In the genomic region with DNA sequence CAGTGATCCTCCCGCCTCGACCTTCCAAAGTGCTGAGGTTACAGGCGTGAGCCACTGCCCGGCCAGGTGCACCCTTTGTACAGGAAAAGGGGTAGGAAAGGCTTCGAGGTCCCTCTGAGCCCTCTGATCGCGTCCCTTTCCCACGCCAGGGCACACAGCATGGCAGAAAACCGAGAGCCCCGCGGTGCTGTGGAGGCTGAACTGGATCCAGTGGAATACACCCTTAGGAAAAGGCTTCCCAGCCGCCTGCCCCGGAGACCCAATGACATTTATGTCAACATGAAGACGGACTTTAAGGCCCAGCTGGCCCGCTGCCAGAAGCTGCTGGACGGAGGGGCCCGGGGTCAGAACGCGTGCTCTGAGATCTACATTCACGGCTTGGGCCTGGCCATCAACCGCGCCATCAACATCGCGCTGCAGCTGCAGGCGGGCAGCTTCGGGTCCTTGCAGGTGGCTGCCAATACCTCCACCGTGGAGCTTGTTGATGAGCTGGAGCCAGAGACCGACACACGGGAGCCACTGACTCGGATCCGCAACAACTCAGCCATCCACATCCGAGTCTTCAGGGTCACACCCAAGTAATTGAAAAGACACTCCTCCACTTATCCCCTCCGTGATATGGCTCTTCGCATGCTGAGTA, we compare ENCODE assay signal across 1 cellular context.
TF ChIP-seq lines count a peak whose summit lies in the region.

No MANE protein-coding gene starts in this region.

TF ChIP-seq in GM12878, 131 proteins besides CTCF, POLR2A, EP300 and RAD21:
- TF ChIP-seq, protein P1, sequence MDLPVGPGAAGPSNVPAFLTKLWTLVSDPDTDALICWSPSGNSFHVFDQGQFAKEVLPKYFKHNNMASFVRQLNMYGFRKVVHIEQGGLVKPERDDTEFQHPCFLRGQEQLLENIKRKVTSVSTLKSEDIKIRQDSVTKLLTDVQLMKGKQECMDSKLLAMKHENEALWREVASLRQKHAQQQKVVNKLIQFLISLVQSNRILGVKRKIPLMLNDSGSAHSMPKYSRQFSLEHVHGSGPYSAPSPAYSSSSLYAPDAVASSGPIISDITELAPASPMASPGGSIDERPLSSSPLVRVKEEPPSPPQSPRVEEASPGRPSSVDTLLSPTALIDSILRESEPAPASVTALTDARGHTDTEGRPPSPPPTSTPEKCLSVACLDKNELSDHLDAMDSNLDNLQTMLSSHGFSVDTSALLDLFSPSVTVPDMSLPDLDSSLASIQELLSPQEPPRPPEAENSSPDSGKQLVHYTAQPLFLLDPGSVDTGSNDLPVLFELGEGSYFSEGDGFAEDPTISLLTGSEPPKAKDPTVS (IDR thresholded peaks at IDR 0.05; ENCODE audit: low read depth, low read length) = no peak
- TF ChIP-seq, protein P2, sequence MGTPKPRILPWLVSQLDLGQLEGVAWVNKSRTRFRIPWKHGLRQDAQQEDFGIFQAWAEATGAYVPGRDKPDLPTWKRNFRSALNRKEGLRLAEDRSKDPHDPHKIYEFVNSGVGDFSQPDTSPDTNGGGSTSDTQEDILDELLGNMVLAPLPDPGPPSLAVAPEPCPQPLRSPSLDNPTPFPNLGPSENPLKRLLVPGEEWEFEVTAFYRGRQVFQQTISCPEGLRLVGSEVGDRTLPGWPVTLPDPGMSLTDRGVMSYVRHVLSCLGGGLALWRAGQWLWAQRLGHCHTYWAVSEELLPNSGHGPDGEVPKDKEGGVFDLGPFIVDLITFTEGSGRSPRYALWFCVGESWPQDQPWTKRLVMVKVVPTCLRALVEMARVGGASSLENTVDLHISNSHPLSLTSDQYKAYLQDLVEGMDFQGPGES (IDR thresholded peaks at IDR 0.05) = no peak
- TF ChIP-seq MTA3 (IDR thresholded peaks at IDR 0.05; ENCODE audit: borderline replicate concordance, low read length) = no peak
- TF ChIP-seq ZBTB33 (IDR thresholded peaks at IDR 0.05) = no peak
- no peak for TF ChIP-seq RBBP5 (conservative IDR thresholded peaks at IDR 0.05)
- no peak for TF ChIP-seq SP1 (IDR thresholded peaks at IDR 0.05; ENCODE audit: low read depth, low read length)
- TF ChIP-seq NRF1 (conservative IDR thresholded peaks at IDR 0.05; ENCODE audit: low read depth, low read length) = no peak
- no peak for TF ChIP-seq CREM (IDR thresholded peaks at IDR 0.05; ENCODE audit: low read depth)
- TF ChIP-seq, protein P3, sequence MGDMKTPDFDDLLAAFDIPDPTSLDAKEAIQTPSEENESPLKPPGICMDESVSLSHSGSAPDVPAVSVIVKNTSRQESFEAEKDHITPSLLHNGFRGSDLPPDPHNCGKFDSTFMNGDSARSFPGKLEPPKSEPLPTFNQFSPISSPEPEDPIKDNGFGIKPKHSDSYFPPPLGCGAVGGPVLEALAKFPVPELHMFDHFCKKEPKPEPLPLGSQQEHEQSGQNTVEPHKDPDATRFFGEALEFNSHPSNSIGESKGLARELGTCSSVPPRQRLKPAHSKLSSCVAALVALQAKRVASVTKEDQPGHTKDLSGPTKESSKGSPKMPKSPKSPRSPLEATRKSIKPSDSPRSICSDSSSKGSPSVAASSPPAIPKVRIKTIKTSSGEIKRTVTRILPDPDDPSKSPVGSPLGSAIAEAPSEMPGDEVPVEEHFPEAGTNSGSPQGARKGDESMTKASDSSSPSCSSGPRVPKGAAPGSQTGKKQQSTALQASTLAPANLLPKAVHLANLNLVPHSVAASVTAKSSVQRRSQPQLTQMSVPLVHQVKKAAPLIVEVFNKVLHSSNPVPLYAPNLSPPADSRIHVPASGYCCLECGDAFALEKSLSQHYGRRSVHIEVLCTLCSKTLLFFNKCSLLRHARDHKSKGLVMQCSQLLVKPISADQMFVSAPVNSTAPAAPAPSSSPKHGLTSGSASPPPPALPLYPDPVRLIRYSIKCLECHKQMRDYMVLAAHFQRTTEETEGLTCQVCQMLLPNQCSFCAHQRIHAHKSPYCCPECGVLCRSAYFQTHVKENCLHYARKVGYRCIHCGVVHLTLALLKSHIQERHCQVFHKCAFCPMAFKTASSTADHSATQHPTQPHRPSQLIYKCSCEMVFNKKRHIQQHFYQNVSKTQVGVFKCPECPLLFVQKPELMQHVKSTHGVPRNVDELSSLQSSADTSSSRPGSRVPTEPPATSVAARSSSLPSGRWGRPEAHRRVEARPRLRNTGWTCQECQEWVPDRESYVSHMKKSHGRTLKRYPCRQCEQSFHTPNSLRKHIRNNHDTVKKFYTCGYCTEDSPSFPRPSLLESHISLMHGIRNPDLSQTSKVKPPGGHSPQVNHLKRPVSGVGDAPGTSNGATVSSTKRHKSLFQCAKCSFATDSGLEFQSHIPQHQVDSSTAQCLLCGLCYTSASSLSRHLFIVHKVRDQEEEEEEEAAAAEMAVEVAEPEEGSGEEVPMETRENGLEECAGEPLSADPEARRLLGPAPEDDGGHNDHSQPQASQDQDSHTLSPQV (IDR thresholded peaks at IDR 0.05) = no peak
- TF ChIP-seq JUNB (IDR thresholded peaks at IDR 0.05) = no peak
- TF ChIP-seq ETV6 (conservative IDR thresholded peaks at IDR 0.05 in 1 of 2, IDR thresholded peaks at IDR 0.05 in 1 of 2; ENCODE audit: borderline replicate concordance in 1 of 2, low read depth in 1 of 2) = no peak
TF ChIP-seq in GM12878: peak in this region for 0.
